In the genomic region with DNA sequence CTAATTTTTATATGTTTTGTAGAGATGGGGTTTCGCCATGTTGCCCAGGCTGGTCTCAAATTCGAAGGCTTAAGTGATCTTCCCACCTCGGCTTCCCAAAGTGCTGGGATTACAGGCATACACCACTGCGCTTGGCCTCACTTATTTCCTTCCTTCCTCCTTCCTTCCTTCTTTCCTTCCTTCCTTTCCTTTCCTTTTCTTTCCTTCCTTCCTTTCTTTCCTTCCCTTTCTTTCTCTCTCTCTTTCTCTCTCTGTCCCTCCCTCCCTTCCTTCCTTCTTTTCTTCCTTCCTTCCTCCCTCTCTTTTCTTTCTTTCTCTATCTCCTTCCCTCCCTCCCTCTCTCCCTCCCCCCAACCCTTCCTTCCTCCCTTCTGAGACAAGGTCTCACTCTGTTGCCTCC, we compare ENCODE assay signal across 24 cellular contexts. TPM values are rescaled to one million over a fixed set of nuclear protein-coding genes. Genes with fewer than 3 reads are reported as not detected.
"Had no signal": no experiment of that assay in that cellular context is flagged by ENCODE, and none has a peak within 500 bp of the region (broad histone marks: within the 10 kb centered on the region; RNA-seq: fewer than 3 reads in every experiment).

No MANE protein-coding gene starts in this region.

- DNase-seq: IMR-90, Karpas-422, KG1, MG63, NCI-H1092, NCI-H1436, NCI-H187, NCI-H2029, NCI-H2081 treated with DMSO at 0.1 percent for 48 hours, NCI-H2171, NCI-H226, NCI-H446, NCI-H510A, NCI-H524 treated with DMSO at 0.1 percent for 48 hours, NCI-H69, NCI-H774, PC-3, SHP77 had no signal

- H3K27me3 ChIP-seq: MG63 had no signal

- H3K4me3 ChIP-seq: MG63 had no signal

- FAIRE-seq: HepG2 had no signal

- ATAC-seq: HepG2, Panc1, PC-3, SK-N-SH treated with all-trans-retinoic acid at 6 μM for 48 hours had no signal

- H3K27ac ChIP-seq: RWPE1 had no signal

RNA-seq across cellular contexts. Expression of a gene that starts 39.2 kb away (rescaled TPM):
- total RNA-seq: HT1080, IMR-90, OCI-LY7, PC-3 had no signal
